1 cellular context compared by ENCODE assay signal in the genomic region with DNA sequence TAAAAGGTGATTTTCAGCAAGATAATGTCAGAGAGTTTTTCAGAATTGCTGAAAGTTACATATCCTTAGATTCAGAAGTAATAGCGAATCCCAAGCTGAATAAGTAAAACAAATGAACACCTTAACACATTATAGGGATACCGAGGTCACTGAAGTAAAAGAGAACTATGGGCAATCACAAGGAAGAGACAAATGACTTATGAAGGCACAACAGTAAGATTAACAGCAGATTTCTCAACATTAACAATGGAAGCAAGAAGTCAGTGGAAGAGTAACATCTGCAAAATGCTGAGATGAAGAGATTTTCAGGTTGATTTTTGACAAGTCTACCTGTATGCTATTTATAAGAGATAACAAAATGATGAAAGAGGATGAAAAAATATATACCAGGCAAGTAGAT.
TF ChIP-seq lines count a peak whose summit lies in the region.

No MANE protein-coding gene starts in this region.

TF ChIP-seq in K562, 482 proteins besides CTCF, POLR2A, EP300 and RAD21 (continued from another document and continues in another):
- TF ChIP-seq, protein P1, sequence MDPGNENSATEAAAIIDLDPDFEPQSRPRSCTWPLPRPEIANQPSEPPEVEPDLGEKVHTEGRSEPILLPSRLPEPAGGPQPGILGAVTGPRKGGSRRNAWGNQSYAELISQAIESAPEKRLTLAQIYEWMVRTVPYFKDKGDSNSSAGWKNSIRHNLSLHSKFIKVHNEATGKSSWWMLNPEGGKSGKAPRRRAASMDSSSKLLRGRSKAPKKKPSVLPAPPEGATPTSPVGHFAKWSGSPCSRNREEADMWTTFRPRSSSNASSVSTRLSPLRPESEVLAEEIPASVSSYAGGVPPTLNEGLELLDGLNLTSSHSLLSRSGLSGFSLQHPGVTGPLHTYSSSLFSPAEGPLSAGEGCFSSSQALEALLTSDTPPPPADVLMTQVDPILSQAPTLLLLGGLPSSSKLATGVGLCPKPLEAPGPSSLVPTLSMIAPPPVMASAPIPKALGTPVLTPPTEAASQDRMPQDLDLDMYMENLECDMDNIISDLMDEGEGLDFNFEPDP (CRISPR knock-in tag; IDR thresholded peaks at IDR 0.05) = no peak
- TF ChIP-seq NBN (IDR thresholded peaks at IDR 0.05; ENCODE audit: low read depth) (peak; percentile 69; the same call in 1 of the 2 replicates), NCOA2 (IDR thresholded peaks at IDR 0.05; ENCODE audit: partially characterized antibody in 2 of 2) (no peak), ZBTB8A (IDR thresholded peaks at IDR 0.05; ENCODE audit: partially characterized antibody) (no peak), ZNF79 (CRISPR knock-in tag; IDR thresholded peaks at IDR 0.05; ENCODE audit: low read depth) (no peak), KDM2B (CRISPR knock-in tag; IDR thresholded peaks at IDR 0.05) (no peak), DIDO1 (tag; IDR thresholded peaks at IDR 0.05; ENCODE audit: low read depth) (no peak), FOXA3 (CRISPR knock-in tag; conservative IDR thresholded peaks at IDR 0.05 in 1 of 2, IDR thresholded peaks at IDR 0.05 in 1 of 2) (no peak), TEAD2 (tag; IDR thresholded peaks at IDR 0.05) (no peak), ZNF644 (tag; IDR thresholded peaks at IDR 0.05; ENCODE audit: low read depth) (no peak), ZNF224 (CRISPR knock-in tag; IDR thresholded peaks at IDR 0.05) (no peak), NCOR1 (IDR thresholded peaks at IDR 0.05) (no peak), U2AF1 (optimal IDR thresholded peaks at IDR 0.05; ENCODE audit: low read depth, low read length) (no peak), ZNF274 (IDR thresholded peaks at IDR 0.05; ENCODE audit: borderline replicate concordance, low read depth, low read length) (no peak), ZNF143 (CRISPR knock-in tag; IDR thresholded peaks at IDR 0.05) (no peak), ZKSCAN8 (CRISPR knock-in tag; IDR thresholded peaks at IDR 0.05) (no peak), IFI16 (CRISPR knock-in tag; IDR thresholded peaks at IDR 0.05) (no peak), TRIM24 (IDR thresholded peaks at IDR 0.05) (peak; percentile 86 to 95), MTF1 (CRISPR knock-in tag; IDR thresholded peaks at IDR 0.05; ENCODE audit: borderline replicate concordance) (no peak), FOXJ3 (CRISPR knock-in tag; IDR thresholded peaks at IDR 0.05) (no peak), ZFP30 (CRISPR knock-in tag; IDR thresholded peaks at IDR 0.05; ENCODE audit: borderline replicate concordance) (no peak), CEBPG (CRISPR knock-in tag; IDR thresholded peaks at IDR 0.05) (no peak), CEBPG (tag; conservative IDR thresholded peaks at IDR 0.05 in 1 of 2, IDR thresholded peaks at IDR 0.05 in 1 of 2) (peak in 1 of 2 experiments; percentile 14; a peak in 1 of 4 replicates), CHD1 (IDR thresholded peaks at IDR 0.05; ENCODE audit: low read length) (no peak), FOXK1 (CRISPR knock-in tag; IDR thresholded peaks at IDR 0.05; ENCODE audit: borderline replicate concordance) (no peak), FOXA1 (IDR thresholded peaks at IDR 0.05; ENCODE audit: borderline replicate concordance) (no peak), ZNF197 (CRISPR knock-in tag; IDR thresholded peaks at IDR 0.05; ENCODE audit: low read depth) (no peak), BRD4 (IDR thresholded peaks at IDR 0.05) (no peak), ZNF586 (CRISPR knock-in tag; conservative IDR thresholded peaks at IDR 0.05) (no peak), ZNF212 (CRISPR knock-in tag; IDR thresholded peaks at IDR 0.05) (no peak), SOX6 (IDR thresholded peaks at IDR 0.05) (peak; percentile 13; the same call in 1 of the 2 replicates)
- TF ChIP-seq, protein P2, sequence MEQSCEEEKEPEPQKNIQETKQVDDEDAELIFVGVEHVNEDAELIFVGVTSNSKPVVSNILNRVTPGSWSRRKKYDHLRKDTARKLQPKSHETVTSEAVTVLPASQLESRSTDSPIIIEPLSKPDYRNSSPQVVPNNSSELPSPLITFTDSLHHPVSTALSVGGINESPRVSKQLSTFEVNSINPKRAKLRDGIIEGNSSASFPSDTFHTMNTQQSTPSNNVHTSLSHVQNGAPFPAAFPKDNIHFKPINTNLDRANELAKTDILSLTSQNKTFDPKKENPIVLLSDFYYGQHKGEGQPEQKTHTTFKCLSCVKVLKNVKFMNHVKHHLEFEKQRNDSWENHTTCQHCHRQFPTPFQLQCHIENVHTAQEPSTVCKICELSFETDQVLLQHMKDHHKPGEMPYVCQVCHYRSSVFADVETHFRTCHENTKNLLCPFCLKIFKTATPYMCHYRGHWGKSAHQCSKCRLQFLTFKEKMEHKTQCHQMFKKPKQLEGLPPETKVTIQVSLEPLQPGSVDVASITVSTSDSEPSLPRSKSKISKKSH (CRISPR knock-in tag; IDR thresholded peaks at IDR 0.05) = 0 out of 2 replicates have a peak, but pooled peaks have one; percentile 62
- TF ChIP-seq, protein P3, sequence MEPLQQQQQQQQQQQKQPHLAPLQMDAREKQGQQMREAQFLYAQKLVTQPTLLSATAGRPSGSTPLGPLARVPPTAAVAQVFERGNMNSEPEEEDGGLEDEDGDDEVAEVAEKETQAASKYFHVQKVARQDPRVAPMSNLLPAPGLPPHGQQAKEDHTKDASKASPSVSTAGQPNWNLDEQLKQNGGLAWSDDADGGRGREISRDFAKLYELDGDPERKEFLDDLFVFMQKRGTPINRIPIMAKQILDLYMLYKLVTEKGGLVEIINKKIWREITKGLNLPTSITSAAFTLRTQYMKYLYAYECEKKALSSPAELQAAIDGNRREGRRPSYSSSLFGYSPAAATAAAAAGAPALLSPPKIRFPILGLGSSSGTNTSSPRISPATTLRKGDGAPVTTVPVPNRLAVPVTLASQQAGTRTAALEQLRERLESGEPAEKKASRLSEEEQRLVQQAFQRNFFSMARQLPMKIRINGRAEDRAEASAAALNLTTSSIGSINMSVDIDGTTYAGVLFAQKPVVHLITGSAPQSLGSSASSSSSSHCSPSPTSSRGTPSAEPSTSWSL (CRISPR knock-in tag; IDR thresholded peaks at IDR 0.05; ENCODE audit: borderline replicate concordance) = no peak
- TF ChIP-seq, protein P4, sequence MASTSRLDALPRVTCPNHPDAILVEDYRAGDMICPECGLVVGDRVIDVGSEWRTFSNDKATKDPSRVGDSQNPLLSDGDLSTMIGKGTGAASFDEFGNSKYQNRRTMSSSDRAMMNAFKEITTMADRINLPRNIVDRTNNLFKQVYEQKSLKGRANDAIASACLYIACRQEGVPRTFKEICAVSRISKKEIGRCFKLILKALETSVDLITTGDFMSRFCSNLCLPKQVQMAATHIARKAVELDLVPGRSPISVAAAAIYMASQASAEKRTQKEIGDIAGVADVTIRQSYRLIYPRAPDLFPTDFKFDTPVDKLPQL (IDR thresholded peaks at IDR 0.05; ENCODE audit: extremely low read depth, insufficient read length) = no peak
- TF ChIP-seq, protein P5, sequence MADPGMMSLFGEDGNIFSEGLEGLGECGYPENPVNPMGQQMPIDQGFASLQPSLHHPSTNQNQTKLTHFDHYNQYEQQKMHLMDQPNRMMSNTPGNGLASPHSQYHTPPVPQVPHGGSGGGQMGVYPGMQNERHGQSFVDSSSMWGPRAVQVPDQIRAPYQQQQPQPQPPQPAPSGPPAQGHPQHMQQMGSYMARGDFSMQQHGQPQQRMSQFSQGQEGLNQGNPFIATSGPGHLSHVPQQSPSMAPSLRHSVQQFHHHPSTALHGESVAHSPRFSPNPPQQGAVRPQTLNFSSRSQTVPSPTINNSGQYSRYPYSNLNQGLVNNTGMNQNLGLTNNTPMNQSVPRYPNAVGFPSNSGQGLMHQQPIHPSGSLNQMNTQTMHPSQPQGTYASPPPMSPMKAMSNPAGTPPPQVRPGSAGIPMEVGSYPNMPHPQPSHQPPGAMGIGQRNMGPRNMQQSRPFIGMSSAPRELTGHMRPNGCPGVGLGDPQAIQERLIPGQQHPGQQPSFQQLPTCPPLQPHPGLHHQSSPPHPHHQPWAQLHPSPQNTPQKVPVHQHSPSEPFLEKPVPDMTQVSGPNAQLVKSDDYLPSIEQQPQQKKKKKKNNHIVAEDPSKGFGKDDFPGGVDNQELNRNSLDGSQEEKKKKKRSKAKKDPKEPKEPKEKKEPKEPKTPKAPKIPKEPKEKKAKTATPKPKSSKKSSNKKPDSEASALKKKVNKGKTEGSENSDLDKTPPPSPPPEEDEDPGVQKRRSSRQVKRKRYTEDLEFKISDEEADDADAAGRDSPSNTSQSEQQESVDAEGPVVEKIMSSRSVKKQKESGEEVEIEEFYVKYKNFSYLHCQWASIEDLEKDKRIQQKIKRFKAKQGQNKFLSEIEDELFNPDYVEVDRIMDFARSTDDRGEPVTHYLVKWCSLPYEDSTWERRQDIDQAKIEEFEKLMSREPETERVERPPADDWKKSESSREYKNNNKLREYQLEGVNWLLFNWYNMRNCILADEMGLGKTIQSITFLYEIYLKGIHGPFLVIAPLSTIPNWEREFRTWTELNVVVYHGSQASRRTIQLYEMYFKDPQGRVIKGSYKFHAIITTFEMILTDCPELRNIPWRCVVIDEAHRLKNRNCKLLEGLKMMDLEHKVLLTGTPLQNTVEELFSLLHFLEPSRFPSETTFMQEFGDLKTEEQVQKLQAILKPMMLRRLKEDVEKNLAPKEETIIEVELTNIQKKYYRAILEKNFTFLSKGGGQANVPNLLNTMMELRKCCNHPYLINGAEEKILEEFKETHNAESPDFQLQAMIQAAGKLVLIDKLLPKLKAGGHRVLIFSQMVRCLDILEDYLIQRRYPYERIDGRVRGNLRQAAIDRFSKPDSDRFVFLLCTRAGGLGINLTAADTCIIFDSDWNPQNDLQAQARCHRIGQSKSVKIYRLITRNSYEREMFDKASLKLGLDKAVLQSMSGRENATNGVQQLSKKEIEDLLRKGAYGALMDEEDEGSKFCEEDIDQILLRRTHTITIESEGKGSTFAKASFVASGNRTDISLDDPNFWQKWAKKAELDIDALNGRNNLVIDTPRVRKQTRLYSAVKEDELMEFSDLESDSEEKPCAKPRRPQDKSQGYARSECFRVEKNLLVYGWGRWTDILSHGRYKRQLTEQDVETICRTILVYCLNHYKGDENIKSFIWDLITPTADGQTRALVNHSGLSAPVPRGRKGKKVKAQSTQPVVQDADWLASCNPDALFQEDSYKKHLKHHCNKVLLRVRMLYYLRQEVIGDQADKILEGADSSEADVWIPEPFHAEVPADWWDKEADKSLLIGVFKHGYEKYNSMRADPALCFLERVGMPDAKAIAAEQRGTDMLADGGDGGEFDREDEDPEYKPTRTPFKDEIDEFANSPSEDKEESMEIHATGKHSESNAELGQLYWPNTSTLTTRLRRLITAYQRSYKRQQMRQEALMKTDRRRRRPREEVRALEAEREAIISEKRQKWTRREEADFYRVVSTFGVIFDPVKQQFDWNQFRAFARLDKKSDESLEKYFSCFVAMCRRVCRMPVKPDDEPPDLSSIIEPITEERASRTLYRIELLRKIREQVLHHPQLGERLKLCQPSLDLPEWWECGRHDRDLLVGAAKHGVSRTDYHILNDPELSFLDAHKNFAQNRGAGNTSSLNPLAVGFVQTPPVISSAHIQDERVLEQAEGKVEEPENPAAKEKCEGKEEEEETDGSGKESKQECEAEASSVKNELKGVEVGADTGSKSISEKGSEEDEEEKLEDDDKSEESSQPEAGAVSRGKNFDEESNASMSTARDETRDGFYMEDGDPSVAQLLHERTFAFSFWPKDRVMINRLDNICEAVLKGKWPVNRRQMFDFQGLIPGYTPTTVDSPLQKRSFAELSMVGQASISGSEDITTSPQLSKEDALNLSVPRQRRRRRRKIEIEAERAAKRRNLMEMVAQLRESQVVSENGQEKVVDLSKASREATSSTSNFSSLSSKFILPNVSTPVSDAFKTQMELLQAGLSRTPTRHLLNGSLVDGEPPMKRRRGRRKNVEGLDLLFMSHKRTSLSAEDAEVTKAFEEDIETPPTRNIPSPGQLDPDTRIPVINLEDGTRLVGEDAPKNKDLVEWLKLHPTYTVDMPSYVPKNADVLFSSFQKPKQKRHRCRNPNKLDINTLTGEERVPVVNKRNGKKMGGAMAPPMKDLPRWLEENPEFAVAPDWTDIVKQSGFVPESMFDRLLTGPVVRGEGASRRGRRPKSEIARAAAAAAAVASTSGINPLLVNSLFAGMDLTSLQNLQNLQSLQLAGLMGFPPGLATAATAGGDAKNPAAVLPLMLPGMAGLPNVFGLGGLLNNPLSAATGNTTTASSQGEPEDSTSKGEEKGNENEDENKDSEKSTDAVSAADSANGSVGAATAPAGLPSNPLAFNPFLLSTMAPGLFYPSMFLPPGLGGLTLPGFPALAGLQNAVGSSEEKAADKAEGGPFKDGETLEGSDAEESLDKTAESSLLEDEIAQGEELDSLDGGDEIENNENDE (IDR thresholded peaks at IDR 0.05; ENCODE audit: low read depth, low read length) = no peak
- TF ChIP-seq, protein P6, sequence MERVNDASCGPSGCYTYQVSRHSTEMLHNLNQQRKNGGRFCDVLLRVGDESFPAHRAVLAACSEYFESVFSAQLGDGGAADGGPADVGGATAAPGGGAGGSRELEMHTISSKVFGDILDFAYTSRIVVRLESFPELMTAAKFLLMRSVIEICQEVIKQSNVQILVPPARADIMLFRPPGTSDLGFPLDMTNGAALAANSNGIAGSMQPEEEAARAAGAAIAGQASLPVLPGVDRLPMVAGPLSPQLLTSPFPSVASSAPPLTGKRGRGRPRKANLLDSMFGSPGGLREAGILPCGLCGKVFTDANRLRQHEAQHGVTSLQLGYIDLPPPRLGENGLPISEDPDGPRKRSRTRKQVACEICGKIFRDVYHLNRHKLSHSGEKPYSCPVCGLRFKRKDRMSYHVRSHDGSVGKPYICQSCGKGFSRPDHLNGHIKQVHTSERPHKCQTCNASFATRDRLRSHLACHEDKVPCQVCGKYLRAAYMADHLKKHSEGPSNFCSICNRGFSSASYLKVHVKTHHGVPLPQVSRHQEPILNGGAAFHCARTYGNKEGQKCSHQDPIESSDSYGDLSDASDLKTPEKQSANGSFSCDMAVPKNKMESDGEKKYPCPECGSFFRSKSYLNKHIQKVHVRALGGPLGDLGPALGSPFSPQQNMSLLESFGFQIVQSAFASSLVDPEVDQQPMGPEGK (CRISPR knock-in tag; IDR thresholded peaks at IDR 0.05; ENCODE audit: borderline replicate concordance) = no peak
- TF ChIP-seq, protein P7, sequence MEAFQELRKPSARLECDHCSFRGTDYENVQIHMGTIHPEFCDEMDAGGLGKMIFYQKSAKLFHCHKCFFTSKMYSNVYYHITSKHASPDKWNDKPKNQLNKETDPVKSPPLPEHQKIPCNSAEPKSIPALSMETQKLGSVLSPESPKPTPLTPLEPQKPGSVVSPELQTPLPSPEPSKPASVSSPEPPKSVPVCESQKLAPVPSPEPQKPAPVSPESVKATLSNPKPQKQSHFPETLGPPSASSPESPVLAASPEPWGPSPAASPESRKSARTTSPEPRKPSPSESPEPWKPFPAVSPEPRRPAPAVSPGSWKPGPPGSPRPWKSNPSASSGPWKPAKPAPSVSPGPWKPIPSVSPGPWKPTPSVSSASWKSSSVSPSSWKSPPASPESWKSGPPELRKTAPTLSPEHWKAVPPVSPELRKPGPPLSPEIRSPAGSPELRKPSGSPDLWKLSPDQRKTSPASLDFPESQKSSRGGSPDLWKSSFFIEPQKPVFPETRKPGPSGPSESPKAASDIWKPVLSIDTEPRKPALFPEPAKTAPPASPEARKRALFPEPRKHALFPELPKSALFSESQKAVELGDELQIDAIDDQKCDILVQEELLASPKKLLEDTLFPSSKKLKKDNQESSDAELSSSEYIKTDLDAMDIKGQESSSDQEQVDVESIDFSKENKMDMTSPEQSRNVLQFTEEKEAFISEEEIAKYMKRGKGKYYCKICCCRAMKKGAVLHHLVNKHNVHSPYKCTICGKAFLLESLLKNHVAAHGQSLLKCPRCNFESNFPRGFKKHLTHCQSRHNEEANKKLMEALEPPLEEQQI (IDR thresholded peaks at IDR 0.05) = peak; percentile 54
